15 cellular contexts compared by ENCODE assay signal in genomic region chr2:181642071-181642470, GRCh38. TPM values are rescaled to one million over a fixed set of nuclear protein-coding genes. Genes with fewer than 3 reads are reported as not detected.
DNase-seq lines count a peak whose midpoint lies in the region; ATAC-seq, FAIRE-seq and TF ChIP-seq lines count a peak whose summit lies in the region.
"Had no signal": no experiment of that assay in that cellular context is flagged by ENCODE, and none has a peak within 500 bp of the region (broad histone marks: within the 10 kb centered on the region; RNA-seq: fewer than 3 reads in every experiment).

No MANE protein-coding gene starts in this region.

- no peak for FAIRE-seq in small intestine (lab: Jason Lieb, UNC)
- FAIRE-seq: H1, HepG2, RCC 7860 had no signal

- WGBS in small intestine, 3 donors: 71 to 87% (median 80%) methylated on average over 4 of the region's 4 CpGs

- ATAC-seq in T-helper 17 cell (no peak), HG03108 (IDR thresholded peaks at IDR 0.05; ENCODE audit: unreplicated experiment) (no peak)
- ATAC-seq: HepG2 had no signal

- H3K4me3 ChIP-seq in WERI-Rb-1 (ENCODE audit: low read depth, low read length): no peak overlapping the region
- no peak overlapping the region for H3K4me3 ChIP-seq in small intestine (ENCODE audit: low read depth in 1 of 2, low read length in 2 of 2)

- peaks cover 52% of the 10 kb centered on the region for H3K27me3 Mint-ChIP-seq in T-helper 17 cell

- H3K27ac Mint-ChIP-seq in T-helper 17 cell: no peak overlapping the region

- H3K27ac ChIP-seq in WERI-Rb-1: peak overlapping the region; percentile 93
- H3K27ac ChIP-seq in small intestine (ENCODE audit: low read depth in 1 of 2, low read length in 1 of 2): no peak overlapping the region

- no peak overlapping the region for H3K4me3 Mint-ChIP-seq in T-helper 17 cell

- H3K36me3 Mint-ChIP-seq in T-helper 17 cell (ENCODE audit: low read depth): no peaks in the 10 kb centered on the region

- H3K9me3 ChIP-seq in WERI-Rb-1 (ENCODE audit: severe bottlenecking) (no peaks in the 10 kb centered on the region), T-helper 17 cell (ENCODE audit: control insufficient read depth, low read length, poor library complexity, severe bottlenecking) (no peaks in the 10 kb centered on the region), small intestine (ENCODE audit: control insufficient read depth, low read depth) (no peaks in the 10 kb centered on the region)

- H3K4me1 ChIP-seq in small intestine (ENCODE audit: control insufficient read depth in 2 of 2, insufficient read depth in 1 of 2, low read depth in 1 of 2, low read length in 1 of 2): no peaks in the 10 kb centered on the region

- H3K27me3 ChIP-seq in WERI-Rb-1 (ENCODE audit: insufficient read depth, low read depth, severe bottlenecking): no peaks in the 10 kb centered on the region
- H3K27me3 ChIP-seq in small intestine (ENCODE audit: control insufficient read depth in 2 of 2, insufficient read depth in 2 of 2, low read length in 2 of 2): no peaks in the 10 kb centered on the region

- H3K4me1 Mint-ChIP-seq in T-helper 17 cell: no peaks in the 10 kb centered on the region

- H3K36me3 ChIP-seq in WERI-Rb-1 (no peaks in the 10 kb centered on the region), small intestine (ENCODE audit: control insufficient read depth in 2 of 2, insufficient read depth in 2 of 2, low read length in 2 of 2) (no peaks in the 10 kb centered on the region)

- no peak for TF ChIP-seq CTCF in WERI-Rb-1 (IDR thresholded peaks at IDR 0.05; ENCODE audit: low read depth, low read length)

- DNase-seq in ELR (ENCODE audit: low read depth) (peak; percentile 50), NCI-H446 treated with DMSO at 0.1 percent for 48 hours (lab: John Stamatoyannopoulos, UW) (peak; percentile 43), WERI-Rb-1 (peak; percentile 53), renal cortical epithelial cell (ENCODE audit: low read depth) (peak; percentile 28), T-helper 17 cell (no peak), small intestine (no peak)
- DNase-seq: AML-193, MV-4-11, NCI-H1417 treated with DMSO at 0.1 percent for 48 hours, NCI-H2029, NCI-H345 had no signal

RNA-seq across cellular contexts. Expression of gene CERKL, which starts 14.8 kb away (rescaled TPM):
- total RNA-seq in renal cortical epithelial cell (0.17 and 1.2 TPM in 2 replicates), T-helper 17 cell (not detected)
- polyA plus RNA-seq in small intestine: 1 to 10 TPM in 2 of 3 donors, not detected in 1; 1.1 to 2.2 TPM
- total RNA-seq: H1, HepG2 had no signal
- polyA plus RNA-seq: HepG2 had no signal

RNA-seq across cellular contexts. Expression of gene NEUROD1, which starts 38.2 kb away (rescaled TPM):
- total RNA-seq in renal cortical epithelial cell (not detected in 2 replicates), T-helper 17 cell (not detected)
- 1 to 10 TPM; 1.4 to 3.8 (median 3.1) TPM for polyA plus RNA-seq in small intestine
- total RNA-seq: H1, HepG2 had no signal
- polyA plus RNA-seq: HepG2 had no signal

Comparison
In these comparisons a context has a peak if more than half of its experiments do, and no peak if none do; other contexts are left out.
1. DNase-seq: peak in ELR (single experiment), NCI-H446 treated with DMSO at 0.1 percent for 48 hours (single experiment), WERI-Rb-1 (single experiment) and renal cortical epithelial cell (single experiment); none in T-helper 17 cell (0 of 3) and small intestine (single experiment).